Comparison of ENCODE assay signal across 1 cellular context in the genomic region with DNA sequence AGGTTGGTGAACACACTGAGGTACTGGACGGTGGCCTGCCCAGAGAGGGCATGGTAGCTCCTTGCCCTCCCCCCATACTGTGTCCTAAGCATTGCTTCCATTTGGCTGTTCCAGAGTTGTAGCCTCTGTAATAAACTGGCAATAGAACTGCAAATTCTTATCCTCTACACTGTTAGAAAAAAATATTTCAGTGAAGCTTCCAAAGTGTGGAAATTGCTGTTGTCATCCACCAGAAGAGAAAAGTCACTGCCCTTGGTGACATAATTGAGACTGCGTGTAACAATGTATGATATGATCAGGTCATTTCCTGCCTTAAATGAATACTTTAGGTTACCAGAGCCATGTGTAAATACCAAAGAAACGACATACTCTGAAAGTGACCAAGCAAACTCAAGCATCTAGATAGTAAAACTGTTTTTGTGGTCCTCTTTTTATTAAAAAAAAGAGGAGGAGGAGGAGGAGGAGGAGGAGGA.
A peak's percentile ranks its signal among the peaks of the same experiment; 100 is the strongest.
TF ChIP-seq lines count a peak whose summit lies in the region.

No MANE protein-coding gene starts in this region.

TF ChIP-seq in K562, 482 proteins besides CTCF, POLR2A, EP300 and RAD21 (continued from another document and continues in another):
- TF ChIP-seq, protein P1, sequence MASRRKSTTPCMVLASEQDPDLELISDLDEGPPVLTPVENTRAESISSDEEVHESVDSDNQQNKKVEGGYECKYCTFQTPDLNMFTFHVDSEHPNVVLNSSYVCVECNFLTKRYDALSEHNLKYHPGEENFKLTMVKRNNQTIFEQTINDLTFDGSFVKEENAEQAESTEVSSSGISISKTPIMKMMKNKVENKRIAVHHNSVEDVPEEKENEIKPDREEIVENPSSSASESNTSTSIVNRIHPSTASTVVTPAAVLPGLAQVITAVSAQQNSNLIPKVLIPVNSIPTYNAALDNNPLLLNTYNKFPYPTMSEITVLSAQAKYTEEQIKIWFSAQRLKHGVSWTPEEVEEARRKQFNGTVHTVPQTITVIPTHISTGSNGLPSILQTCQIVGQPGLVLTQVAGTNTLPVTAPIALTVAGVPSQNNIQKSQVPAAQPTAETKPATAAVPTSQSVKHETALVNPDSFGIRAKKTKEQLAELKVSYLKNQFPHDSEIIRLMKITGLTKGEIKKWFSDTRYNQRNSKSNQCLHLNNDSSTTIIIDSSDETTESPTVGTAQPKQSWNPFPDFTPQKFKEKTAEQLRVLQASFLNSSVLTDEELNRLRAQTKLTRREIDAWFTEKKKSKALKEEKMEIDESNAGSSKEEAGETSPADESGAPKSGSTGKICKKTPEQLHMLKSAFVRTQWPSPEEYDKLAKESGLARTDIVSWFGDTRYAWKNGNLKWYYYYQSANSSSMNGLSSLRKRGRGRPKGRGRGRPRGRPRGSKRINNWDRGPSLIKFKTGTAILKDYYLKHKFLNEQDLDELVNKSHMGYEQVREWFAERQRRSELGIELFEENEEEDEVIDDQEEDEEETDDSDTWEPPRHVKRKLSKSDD (conservative IDR thresholded peaks at IDR 0.05; ENCODE audit: low read length), result no peak
- TF ChIP-seq ZNF174 (CRISPR knock-in tag; IDR thresholded peaks at IDR 0.05) (no peak), NFIX (CRISPR knock-in tag; IDR thresholded peaks at IDR 0.05; ENCODE audit: low read depth) (no peak), ELF2 (CRISPR knock-in tag; IDR thresholded peaks at IDR 0.05) (no peak), TEAD4 (IDR thresholded peaks at IDR 0.05; ENCODE audit: low read length) (peak; percentile 39), TEAD4 (CRISPR knock-in tag; IDR thresholded peaks at IDR 0.05; ENCODE audit: borderline replicate concordance) (no peak), CBX2 (IDR thresholded peaks at IDR 0.05; ENCODE audit: insufficient read depth, low read length, poor library complexity, severe bottlenecking) (no peak), ZNF140 (CRISPR knock-in tag; IDR thresholded peaks at IDR 0.05) (no peak), CBX3 (IDR thresholded peaks at IDR 0.05; ENCODE audit: borderline replicate concordance in 1 of 2, low read length in 2 of 2) (0 out of 3 replicates have a peak, but pooled peaks of 1 of the 2 experiments have one; percentile 40), PPARD (CRISPR knock-in tag; IDR thresholded peaks at IDR 0.05) (no peak), TRIM28 (IDR thresholded peaks at IDR 0.05) (no peak), LCOR (CRISPR knock-in tag; IDR thresholded peaks at IDR 0.05) (no peak), ZFP1 (CRISPR knock-in tag; IDR thresholded peaks at IDR 0.05) (no peak), U2AF1 (optimal IDR thresholded peaks at IDR 0.05; ENCODE audit: low read depth, low read length) (no peak), RBM15 (IDR thresholded peaks at IDR 0.05; ENCODE audit: insufficient read depth, low read length) (no peak), NFE2L1 (tag; IDR thresholded peaks at IDR 0.05; ENCODE audit: borderline replicate concordance, low read depth) (no peak), NR2C1 (IDR thresholded peaks at IDR 0.05) (no peak), NR2C1 (tag; IDR thresholded peaks at IDR 0.05) (0 out of 2 replicates have a peak, but pooled peaks have one; percentile 16), ZNF445 (CRISPR knock-in tag; IDR thresholded peaks at IDR 0.05; ENCODE audit: low read depth) (no peak), RB1 (IDR thresholded peaks at IDR 0.05; ENCODE audit: low read depth) (no peak), L3MBTL2 (IDR thresholded peaks at IDR 0.05) (0 out of 2 replicates have a peak, but pooled peaks have one; percentile 23), ZNF12 (CRISPR knock-in tag; IDR thresholded peaks at IDR 0.05) (no peak), ZKSCAN8 (CRISPR knock-in tag; IDR thresholded peaks at IDR 0.05) (no peak), NONO (IDR thresholded peaks at IDR 0.05; ENCODE audit: low read depth in 2 of 2, low read length in 1 of 2) (peak in 1 of 2 experiments; percentile 16; a peak in 1 of 4 replicates), RBM34 (IDR thresholded peaks at IDR 0.05; ENCODE audit: borderline replicate concordance, insufficient read depth, low read length) (no peak), ZNF57 (CRISPR knock-in tag; IDR thresholded peaks at IDR 0.05) (no peak)
- TF ChIP-seq, protein P2, sequence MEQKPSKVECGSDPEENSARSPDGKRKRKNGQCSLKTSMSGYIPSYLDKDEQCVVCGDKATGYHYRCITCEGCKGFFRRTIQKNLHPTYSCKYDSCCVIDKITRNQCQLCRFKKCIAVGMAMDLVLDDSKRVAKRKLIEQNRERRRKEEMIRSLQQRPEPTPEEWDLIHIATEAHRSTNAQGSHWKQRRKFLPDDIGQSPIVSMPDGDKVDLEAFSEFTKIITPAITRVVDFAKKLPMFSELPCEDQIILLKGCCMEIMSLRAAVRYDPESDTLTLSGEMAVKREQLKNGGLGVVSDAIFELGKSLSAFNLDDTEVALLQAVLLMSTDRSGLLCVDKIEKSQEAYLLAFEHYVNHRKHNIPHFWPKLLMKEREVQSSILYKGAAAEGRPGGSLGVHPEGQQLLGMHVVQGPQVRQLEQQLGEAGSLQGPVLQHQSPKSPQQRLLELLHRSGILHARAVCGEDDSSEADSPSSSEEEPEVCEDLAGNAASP (IDR thresholded peaks at IDR 0.05), result no peak
- TF ChIP-seq, protein P3, sequence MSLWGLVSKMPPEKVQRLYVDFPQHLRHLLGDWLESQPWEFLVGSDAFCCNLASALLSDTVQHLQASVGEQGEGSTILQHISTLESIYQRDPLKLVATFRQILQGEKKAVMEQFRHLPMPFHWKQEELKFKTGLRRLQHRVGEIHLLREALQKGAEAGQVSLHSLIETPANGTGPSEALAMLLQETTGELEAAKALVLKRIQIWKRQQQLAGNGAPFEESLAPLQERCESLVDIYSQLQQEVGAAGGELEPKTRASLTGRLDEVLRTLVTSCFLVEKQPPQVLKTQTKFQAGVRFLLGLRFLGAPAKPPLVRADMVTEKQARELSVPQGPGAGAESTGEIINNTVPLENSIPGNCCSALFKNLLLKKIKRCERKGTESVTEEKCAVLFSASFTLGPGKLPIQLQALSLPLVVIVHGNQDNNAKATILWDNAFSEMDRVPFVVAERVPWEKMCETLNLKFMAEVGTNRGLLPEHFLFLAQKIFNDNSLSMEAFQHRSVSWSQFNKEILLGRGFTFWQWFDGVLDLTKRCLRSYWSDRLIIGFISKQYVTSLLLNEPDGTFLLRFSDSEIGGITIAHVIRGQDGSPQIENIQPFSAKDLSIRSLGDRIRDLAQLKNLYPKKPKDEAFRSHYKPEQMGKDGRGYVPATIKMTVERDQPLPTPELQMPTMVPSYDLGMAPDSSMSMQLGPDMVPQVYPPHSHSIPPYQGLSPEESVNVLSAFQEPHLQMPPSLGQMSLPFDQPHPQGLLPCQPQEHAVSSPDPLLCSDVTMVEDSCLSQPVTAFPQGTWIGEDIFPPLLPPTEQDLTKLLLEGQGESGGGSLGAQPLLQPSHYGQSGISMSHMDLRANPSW (CRISPR knock-in tag; IDR thresholded peaks at IDR 0.05), result no peak
- TF ChIP-seq, protein P4, sequence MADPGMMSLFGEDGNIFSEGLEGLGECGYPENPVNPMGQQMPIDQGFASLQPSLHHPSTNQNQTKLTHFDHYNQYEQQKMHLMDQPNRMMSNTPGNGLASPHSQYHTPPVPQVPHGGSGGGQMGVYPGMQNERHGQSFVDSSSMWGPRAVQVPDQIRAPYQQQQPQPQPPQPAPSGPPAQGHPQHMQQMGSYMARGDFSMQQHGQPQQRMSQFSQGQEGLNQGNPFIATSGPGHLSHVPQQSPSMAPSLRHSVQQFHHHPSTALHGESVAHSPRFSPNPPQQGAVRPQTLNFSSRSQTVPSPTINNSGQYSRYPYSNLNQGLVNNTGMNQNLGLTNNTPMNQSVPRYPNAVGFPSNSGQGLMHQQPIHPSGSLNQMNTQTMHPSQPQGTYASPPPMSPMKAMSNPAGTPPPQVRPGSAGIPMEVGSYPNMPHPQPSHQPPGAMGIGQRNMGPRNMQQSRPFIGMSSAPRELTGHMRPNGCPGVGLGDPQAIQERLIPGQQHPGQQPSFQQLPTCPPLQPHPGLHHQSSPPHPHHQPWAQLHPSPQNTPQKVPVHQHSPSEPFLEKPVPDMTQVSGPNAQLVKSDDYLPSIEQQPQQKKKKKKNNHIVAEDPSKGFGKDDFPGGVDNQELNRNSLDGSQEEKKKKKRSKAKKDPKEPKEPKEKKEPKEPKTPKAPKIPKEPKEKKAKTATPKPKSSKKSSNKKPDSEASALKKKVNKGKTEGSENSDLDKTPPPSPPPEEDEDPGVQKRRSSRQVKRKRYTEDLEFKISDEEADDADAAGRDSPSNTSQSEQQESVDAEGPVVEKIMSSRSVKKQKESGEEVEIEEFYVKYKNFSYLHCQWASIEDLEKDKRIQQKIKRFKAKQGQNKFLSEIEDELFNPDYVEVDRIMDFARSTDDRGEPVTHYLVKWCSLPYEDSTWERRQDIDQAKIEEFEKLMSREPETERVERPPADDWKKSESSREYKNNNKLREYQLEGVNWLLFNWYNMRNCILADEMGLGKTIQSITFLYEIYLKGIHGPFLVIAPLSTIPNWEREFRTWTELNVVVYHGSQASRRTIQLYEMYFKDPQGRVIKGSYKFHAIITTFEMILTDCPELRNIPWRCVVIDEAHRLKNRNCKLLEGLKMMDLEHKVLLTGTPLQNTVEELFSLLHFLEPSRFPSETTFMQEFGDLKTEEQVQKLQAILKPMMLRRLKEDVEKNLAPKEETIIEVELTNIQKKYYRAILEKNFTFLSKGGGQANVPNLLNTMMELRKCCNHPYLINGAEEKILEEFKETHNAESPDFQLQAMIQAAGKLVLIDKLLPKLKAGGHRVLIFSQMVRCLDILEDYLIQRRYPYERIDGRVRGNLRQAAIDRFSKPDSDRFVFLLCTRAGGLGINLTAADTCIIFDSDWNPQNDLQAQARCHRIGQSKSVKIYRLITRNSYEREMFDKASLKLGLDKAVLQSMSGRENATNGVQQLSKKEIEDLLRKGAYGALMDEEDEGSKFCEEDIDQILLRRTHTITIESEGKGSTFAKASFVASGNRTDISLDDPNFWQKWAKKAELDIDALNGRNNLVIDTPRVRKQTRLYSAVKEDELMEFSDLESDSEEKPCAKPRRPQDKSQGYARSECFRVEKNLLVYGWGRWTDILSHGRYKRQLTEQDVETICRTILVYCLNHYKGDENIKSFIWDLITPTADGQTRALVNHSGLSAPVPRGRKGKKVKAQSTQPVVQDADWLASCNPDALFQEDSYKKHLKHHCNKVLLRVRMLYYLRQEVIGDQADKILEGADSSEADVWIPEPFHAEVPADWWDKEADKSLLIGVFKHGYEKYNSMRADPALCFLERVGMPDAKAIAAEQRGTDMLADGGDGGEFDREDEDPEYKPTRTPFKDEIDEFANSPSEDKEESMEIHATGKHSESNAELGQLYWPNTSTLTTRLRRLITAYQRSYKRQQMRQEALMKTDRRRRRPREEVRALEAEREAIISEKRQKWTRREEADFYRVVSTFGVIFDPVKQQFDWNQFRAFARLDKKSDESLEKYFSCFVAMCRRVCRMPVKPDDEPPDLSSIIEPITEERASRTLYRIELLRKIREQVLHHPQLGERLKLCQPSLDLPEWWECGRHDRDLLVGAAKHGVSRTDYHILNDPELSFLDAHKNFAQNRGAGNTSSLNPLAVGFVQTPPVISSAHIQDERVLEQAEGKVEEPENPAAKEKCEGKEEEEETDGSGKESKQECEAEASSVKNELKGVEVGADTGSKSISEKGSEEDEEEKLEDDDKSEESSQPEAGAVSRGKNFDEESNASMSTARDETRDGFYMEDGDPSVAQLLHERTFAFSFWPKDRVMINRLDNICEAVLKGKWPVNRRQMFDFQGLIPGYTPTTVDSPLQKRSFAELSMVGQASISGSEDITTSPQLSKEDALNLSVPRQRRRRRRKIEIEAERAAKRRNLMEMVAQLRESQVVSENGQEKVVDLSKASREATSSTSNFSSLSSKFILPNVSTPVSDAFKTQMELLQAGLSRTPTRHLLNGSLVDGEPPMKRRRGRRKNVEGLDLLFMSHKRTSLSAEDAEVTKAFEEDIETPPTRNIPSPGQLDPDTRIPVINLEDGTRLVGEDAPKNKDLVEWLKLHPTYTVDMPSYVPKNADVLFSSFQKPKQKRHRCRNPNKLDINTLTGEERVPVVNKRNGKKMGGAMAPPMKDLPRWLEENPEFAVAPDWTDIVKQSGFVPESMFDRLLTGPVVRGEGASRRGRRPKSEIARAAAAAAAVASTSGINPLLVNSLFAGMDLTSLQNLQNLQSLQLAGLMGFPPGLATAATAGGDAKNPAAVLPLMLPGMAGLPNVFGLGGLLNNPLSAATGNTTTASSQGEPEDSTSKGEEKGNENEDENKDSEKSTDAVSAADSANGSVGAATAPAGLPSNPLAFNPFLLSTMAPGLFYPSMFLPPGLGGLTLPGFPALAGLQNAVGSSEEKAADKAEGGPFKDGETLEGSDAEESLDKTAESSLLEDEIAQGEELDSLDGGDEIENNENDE (IDR thresholded peaks at IDR 0.05; ENCODE audit: low read depth, low read length), result no peak
- TF ChIP-seq, protein P5, sequence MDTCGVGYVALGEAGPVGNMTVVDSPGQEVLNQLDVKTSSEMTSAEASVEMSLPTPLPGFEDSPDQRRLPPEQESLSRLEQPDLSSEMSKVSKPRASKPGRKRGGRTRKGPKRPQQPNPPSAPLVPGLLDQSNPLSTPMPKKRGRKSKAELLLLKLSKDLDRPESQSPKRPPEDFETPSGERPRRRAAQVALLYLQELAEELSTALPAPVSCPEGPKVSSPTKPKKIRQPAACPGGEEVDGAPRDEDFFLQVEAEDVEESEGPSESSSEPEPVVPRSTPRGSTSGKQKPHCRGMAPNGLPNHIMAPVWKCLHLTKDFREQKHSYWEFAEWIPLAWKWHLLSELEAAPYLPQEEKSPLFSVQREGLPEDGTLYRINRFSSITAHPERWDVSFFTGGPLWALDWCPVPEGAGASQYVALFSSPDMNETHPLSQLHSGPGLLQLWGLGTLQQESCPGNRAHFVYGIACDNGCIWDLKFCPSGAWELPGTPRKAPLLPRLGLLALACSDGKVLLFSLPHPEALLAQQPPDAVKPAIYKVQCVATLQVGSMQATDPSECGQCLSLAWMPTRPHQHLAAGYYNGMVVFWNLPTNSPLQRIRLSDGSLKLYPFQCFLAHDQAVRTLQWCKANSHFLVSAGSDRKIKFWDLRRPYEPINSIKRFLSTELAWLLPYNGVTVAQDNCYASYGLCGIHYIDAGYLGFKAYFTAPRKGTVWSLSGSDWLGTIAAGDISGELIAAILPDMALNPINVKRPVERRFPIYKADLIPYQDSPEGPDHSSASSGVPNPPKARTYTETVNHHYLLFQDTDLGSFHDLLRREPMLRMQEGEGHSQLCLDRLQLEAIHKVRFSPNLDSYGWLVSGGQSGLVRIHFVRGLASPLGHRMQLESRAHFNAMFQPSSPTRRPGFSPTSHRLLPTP (IDR thresholded peaks at IDR 0.05; ENCODE audit: borderline replicate concordance, extremely low read depth, insufficient read length), result no peak
- TF ChIP-seq, protein P6, sequence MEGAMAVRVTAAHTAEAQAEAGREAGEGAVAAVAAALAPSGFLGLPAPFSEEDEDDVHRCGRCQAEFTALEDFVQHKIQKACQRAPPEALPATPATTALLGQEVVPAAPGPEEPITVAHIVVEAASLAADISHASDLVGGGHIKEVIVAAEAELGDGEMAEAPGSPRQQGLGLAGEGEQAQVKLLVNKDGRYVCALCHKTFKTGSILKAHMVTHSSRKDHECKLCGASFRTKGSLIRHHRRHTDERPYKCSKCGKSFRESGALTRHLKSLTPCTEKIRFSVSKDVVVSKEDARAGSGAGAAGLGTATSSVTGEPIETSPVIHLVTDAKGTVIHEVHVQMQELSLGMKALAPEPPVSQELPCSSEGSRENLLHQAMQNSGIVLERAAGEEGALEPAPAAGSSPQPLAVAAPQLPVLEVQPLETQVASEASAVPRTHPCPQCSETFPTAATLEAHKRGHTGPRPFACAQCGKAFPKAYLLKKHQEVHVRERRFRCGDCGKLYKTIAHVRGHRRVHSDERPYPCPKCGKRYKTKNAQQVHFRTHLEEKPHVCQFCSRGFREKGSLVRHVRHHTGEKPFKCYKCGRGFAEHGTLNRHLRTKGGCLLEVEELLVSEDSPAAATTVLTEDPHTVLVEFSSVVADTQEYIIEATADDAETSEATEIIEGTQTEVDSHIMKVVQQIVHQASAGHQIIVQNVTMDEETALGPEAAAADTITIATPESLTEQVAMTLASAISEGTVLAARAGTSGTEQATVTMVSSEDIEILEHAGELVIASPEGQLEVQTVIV (CRISPR knock-in tag; IDR thresholded peaks at IDR 0.05; ENCODE audit: borderline replicate concordance), result no peak
